Comparison of ENCODE assay signal across 27 cellular contexts in genomic region chr1:14242870-14243269, GRCh38.
"Had no signal": no experiment of that assay in that cellular context is flagged by ENCODE, and none has a peak within 500 bp of the region (broad histone marks: within the 10 kb centered on the region; RNA-seq: fewer than 3 reads in every experiment).

No MANE protein-coding gene starts in this region.

- FAIRE-seq: islet of Langerhans had no signal

- H2AFZ ChIP-seq: parathyroid adenoma had no signal

- DNase-seq: cerebellar nuclear complex; cortex of kidney; effector CD4-positive, alpha-beta T cell; endodermal cell; foreskin keratinocyte; heart left ventricle; hippocampal formation; left cardiac atrium; left lung; mesendoderm; midbrain; naive thymus-derived CD4-positive, alpha-beta T cell; stimulated activated CD4-positive, alpha-beta T cell treated with anti-CD3 and anti-CD28 coated beads, Interleukin-12 subunit alpha, Interleukin-12 subunit beta, amount 100 ng/mL, for 4 hours; stimulated activated CD4-positive, alpha-beta T cell treated with anti-CD3 and anti-CD28 coated beads, Interleukin-1b, Interleukin-23, amount 100 ng/mL, for 48 hours; stimulated activated CD4-positive, alpha-beta T cell treated with anti-CD3 and anti-CD28 coated beads, Interleukin-4, amount 100 ng/mL, for 1 hour; stimulated activated CD8-positive, alpha-beta memory T cell treated with anti-CD3 and anti-CD28 coated beads, Interleukin-4, amount 100 ng/mL, for 48 hours; stimulated activated naive CD4-positive, alpha-beta T cell; stimulated activated naive CD8-positive, alpha-beta T cell treated with anti-CD3 and anti-CD28 coated beads, Interleukin-15, amount 100 ng/mL, for 72 hours; thyroid gland; trophoblast cell had no signal

- ATAC-seq: esophagus mucosa; foreskin keratinocyte; heart left ventricle; left cardiac atrium; naive thymus-derived CD4-positive, alpha-beta T cell; stimulated activated naive CD8-positive, alpha-beta T cell treated with anti-CD3 and anti-CD28 coated beads, Interleukin-15, amount 100 ng/mL, for 72 hours had no signal

- H3K27me3 ChIP-seq: gastroesophageal sphincter, left lung, right atrium auricular region, thyroid gland had no signal

- H3K79me2 ChIP-seq: parathyroid adenoma had no signal

- H3K9ac ChIP-seq: parathyroid adenoma had no signal

- H3K27ac ChIP-seq: epithelial cell of prostate, foreskin keratinocyte, heart left ventricle, left lung, parathyroid adenoma, right atrium auricular region, thyroid gland had no signal

- H3K9me3 ChIP-seq: gastroesophageal sphincter, heart left ventricle, left lung, right atrium auricular region, thyroid gland had no signal

- H3K4me3 ChIP-seq: gastroesophageal sphincter, heart left ventricle, left lung, right atrium auricular region, smooth muscle cell, thyroid gland had no signal

- H3K4me1 ChIP-seq: foreskin keratinocyte, gastroesophageal sphincter, parathyroid adenoma, right atrium auricular region, thyroid gland had no signal

- H3K36me3 ChIP-seq: gastroesophageal sphincter, heart left ventricle, left lung, right atrium auricular region, thyroid gland had no signal

- H3K4me2 ChIP-seq: smooth muscle cell had no signal
